ENCODE assay signal across 22 cellular contexts in genomic region chr4:80065601-80066000, GRCh38. TPM values are rescaled to one million over a fixed set of nuclear protein-coding genes. Genes with fewer than 3 reads are reported as not detected.
DNase-seq lines count a peak whose midpoint lies in the region; ATAC-seq and TF ChIP-seq lines count a peak whose summit lies in the region.
"Had no signal": no experiment of that assay in that cellular context is flagged by ENCODE, and none has a peak within 500 bp of the region (broad histone marks: within the 10 kb centered on the region; RNA-seq: fewer than 3 reads in every experiment).

No MANE protein-coding gene starts in this region.

- no peak overlapping the region for H4K91ac ChIP-seq in IMR-90 (ENCODE audit: insufficient read depth, low read depth, low read length)

- TF ChIP-seq POLR2A in IMR-90 (IDR thresholded peaks at IDR 0.05; ENCODE audit: low read depth, low read length) (no peak), body of pancreas (IDR thresholded peaks at IDR 0.05) (no peak)

- intact Hi-C loops in IMR-90 (cut with micrococcal nuclease) = no loop called here
- intact Hi-C loops in body of pancreas (cut with DNase I) = no loop called here

- DNase-seq in IMR-90 (no peak), left lobe of liver (ENCODE audit: low spot score) (no peak), dedifferentiated amniotic fluid mesenchymal stem cell (ENCODE audit: extremely low spot score) (no peak), body of pancreas (no peak), NCI-H2107 (lab: John Stamatoyannopoulos, UW) (no peak)
- DNase-seq in activated CD4-positive, alpha-beta memory T cell treated with anti-CD3 and anti-CD28 coated beads, Interleukin-2, amount 10 ng/mL, durations not matched to agents 7 days and 5 days = no peak
- DNase-seq: BE2C, Caco-2, DMS 273 treated with DMSO at 0.1 percent for 48 hours, DMS79 treated with DMSO at 0.1 percent for 48 hours, MM.1S, NCI-H1092 treated with DMSO at 0.1 percent for 48 hours, NCI-H1694, NCI-H2081, NCI-H2171 treated with DMSO at 0.1 percent for 48 hours, NCI-H446, NCI-H526 had no signal

- H3K23ac ChIP-seq in IMR-90 (ENCODE audit: low read depth, low read length) = no peak overlapping the region; the same call in 1 of the 2 replicates

- no peaks in the 10 kb centered on the region for H3K9me3 ChIP-seq in IMR-90 (ENCODE audit: control insufficient read depth, insufficient read depth, low read length)
- H3K9me3 ChIP-seq in neutrophil = no peaks in the 10 kb centered on the region
- no peaks in the 10 kb centered on the region for H3K9me3 ChIP-seq in body of pancreas
- H3K9me3 ChIP-seq: BE2C, Caco-2, SJSA1 had no signal

- no peak overlapping the region for H3K4ac ChIP-seq in IMR-90 (ENCODE audit: low read depth, low read length)

- H3K4me3 ChIP-seq in IMR-90 (ENCODE audit: insufficient read depth, low read depth, low read length) (no peak overlapping the region), neutrophil (ENCODE audit: low read depth in 1 of 2, low read length in 1 of 2) (no peak overlapping the region), body of pancreas (no peak overlapping the region)
- H3K4me3 ChIP-seq: GM12878, SJSA1 had no signal

- H3K9me3 Mint-ChIP-seq in activated CD4-positive, alpha-beta memory T cell treated with anti-CD3 and anti-CD28 coated beads, Interleukin-2, amount 10 ng/mL, durations not matched to agents 7 days and 5 days = no peaks in the 10 kb centered on the region

- peak overlapping the region; percentile 25 for H3K4me3 Mint-ChIP-seq in activated CD4-positive, alpha-beta memory T cell treated with anti-CD3 and anti-CD28 coated beads, Interleukin-2, amount 10 ng/mL, durations not matched to agents 7 days and 5 days

- H3K79me1 ChIP-seq in IMR-90 (ENCODE audit: low read depth in 1 of 2, low read length in 2 of 2) = peaks cover 38 to 55% of the 10 kb centered on the region in 2 experiments

- peaks cover 29% of the 10 kb centered on the region for H3K36me3 ChIP-seq in IMR-90 (ENCODE audit: control insufficient read depth, insufficient read depth, low read length)
- H3K36me3 ChIP-seq in neutrophil = peaks cover 85% of the 10 kb centered on the region
- no peaks in the 10 kb centered on the region for H3K36me3 ChIP-seq in body of pancreas (replicated peaks in 1 of 2; ENCODE audit: insufficient read depth in 1 of 2, low read depth in 2 of 2)

- TF ChIP-seq RAD21 in IMR-90 (IDR thresholded peaks at IDR 0.05; ENCODE audit: low read length) = no peak

- H2BK15ac ChIP-seq in IMR-90 (ENCODE audit: low read depth, low read length) = no peak overlapping the region

- H4K5ac ChIP-seq in IMR-90 (ENCODE audit: low read depth, low read length) = no peak overlapping the region

- peak overlapping the region; percentile 14 for H2BK5ac ChIP-seq in IMR-90 (ENCODE audit: low read depth, low read length, poor library complexity, severe bottlenecking)

- peaks cover 3% of the 10 kb centered on the region; the same call in 1 of the 2 replicates for H4K20me1 ChIP-seq in IMR-90 (ENCODE audit: insufficient read depth, low read length)

- H3K27ac ChIP-seq in IMR-90 (ENCODE audit: insufficient read depth, low read length) (no peak overlapping the region), neutrophil (peak overlapping the region; percentile 63), body of pancreas (no peak overlapping the region)
- H3K27ac ChIP-seq: SJSA1 had no signal

- CTCF ChIA-PET in IMR-90 (lab: Yijun Ruan, JAX) = interaction anchor here (0.5 kb wide), 1 partner anchor 25 kb away, joined by 3 read pairs; no protein-coding TSS in a partner anchor
- CTCF ChIA-PET in activated CD4-positive, alpha-beta memory T cell treated with anti-CD3 and anti-CD28 coated beads, Interleukin-2, amount 10 ng/mL, durations not matched to agents 7 days and 5 days (lab: Charles Lee) = no interaction called here

- H3K4me1 ChIP-seq in IMR-90 (ENCODE audit: control insufficient read depth, insufficient read depth, low read length) = peaks cover 1% of the 10 kb centered on the region; the same call in 1 of the 2 replicates
- H3K4me1 ChIP-seq in neutrophil (ENCODE audit: control insufficient read depth in 1 of 2, insufficient read depth in 1 of 2, low read depth in 1 of 2, low read length in 1 of 2) = peaks cover 30 to 49% of the 10 kb centered on the region in 2 experiments
- H3K4me1 ChIP-seq in body of pancreas = no peaks in the 10 kb centered on the region
- H3K4me1 ChIP-seq: Caco-2 had no signal

- H3K18ac ChIP-seq in IMR-90 (ENCODE audit: low read depth, low read length) = no peak overlapping the region

- H2AK9ac ChIP-seq in IMR-90 (replicated peaks; ENCODE audit: low read depth, low read length, poor library complexity) = no peak overlapping the region

- no peak overlapping the region for H2BK20ac ChIP-seq in IMR-90 (ENCODE audit: low read depth, low read length)

- TF ChIP-seq CTCF in IMR-90 (conservative IDR thresholded peaks at IDR 0.05; ENCODE audit: low read depth, low read length) = no peak
- TF ChIP-seq CTCF in neutrophil (IDR thresholded peaks at IDR 0.05) = no peak
- no peak for TF ChIP-seq CTCF in body of pancreas (IDR thresholded peaks at IDR 0.05)

- peaks cover 69% of the 10 kb centered on the region for H3K4me1 Mint-ChIP-seq in activated CD4-positive, alpha-beta memory T cell treated with anti-CD3 and anti-CD28 coated beads, Interleukin-2, amount 10 ng/mL, durations not matched to agents 7 days and 5 days

- in situ Hi-C loops in IMR-90 (cut with MboI; ENCODE audit: low sequenced_read_pairs) = no loop called here

- no peak overlapping the region for H3K14ac ChIP-seq in IMR-90 (replicated peaks; ENCODE audit: low read depth, low read length)

- dilution Hi-C loops in IMR-90 (cut with HindIII; ENCODE audit: low sequenced_read_pairs, unreplicated experiment) = no loop called here

- no peak overlapping the region for H3K9ac ChIP-seq in IMR-90 (ENCODE audit: low read depth, low read length)

- H3K36me3 Mint-ChIP-seq in activated CD4-positive, alpha-beta memory T cell treated with anti-CD3 and anti-CD28 coated beads, Interleukin-2, amount 10 ng/mL, durations not matched to agents 7 days and 5 days (ENCODE audit: low read depth) = peaks cover 82% of the 10 kb centered on the region

- H3K56ac ChIP-seq in IMR-90 (ENCODE audit: extremely low read depth, insufficient read depth, low read length) = no peak overlapping the region

- no peak overlapping the region for H2AFZ ChIP-seq in IMR-90 (replicated peaks; ENCODE audit: low read length, poor library complexity)

- H4K8ac ChIP-seq in IMR-90 (ENCODE audit: low read depth in 2 of 2, low read length in 2 of 2) = no peak overlapping the region

- H3K27me3 Mint-ChIP-seq in activated CD4-positive, alpha-beta memory T cell treated with anti-CD3 and anti-CD28 coated beads, Interleukin-2, amount 10 ng/mL, durations not matched to agents 7 days and 5 days = no peaks in the 10 kb centered on the region

- H3K27ac Mint-ChIP-seq in activated CD4-positive, alpha-beta memory T cell treated with anti-CD3 and anti-CD28 coated beads, Interleukin-2, amount 10 ng/mL, durations not matched to agents 7 days and 5 days = no peak overlapping the region

- no peak overlapping the region for H3K4me2 ChIP-seq in IMR-90 (ENCODE audit: low read depth, low read length)

- no CpG with 5 or more reads among the region's 2 CpGs for WGBS in IMR-90 (ENCODE audit: extremely low coverage in 2 of 2, insufficient read length in 1 of 2), 2 experiments
- 96 to 98% methylated on average over 2 of the region's 2 CpGs for WGBS in body of pancreas, 2 donors

- H3K27me3 ChIP-seq in IMR-90 (ENCODE audit: control insufficient read depth, insufficient read depth, low read length) = no peaks in the 10 kb centered on the region
- H3K27me3 ChIP-seq in neutrophil = no peaks in the 10 kb centered on the region
- no peaks in the 10 kb centered on the region for H3K27me3 ChIP-seq in body of pancreas
- H3K27me3 ChIP-seq: BE2C, SJSA1 had no signal

- H2AK5ac ChIP-seq in IMR-90 (ENCODE audit: low read depth, low read length) = no peak overlapping the region

- POLR2A ChIA-PET in IMR-90 (lab: Charles Lee; ENCODE audit: unreplicated experiment) = no interaction called here
- POLR2A ChIA-PET in activated CD4-positive, alpha-beta memory T cell treated with anti-CD3 and anti-CD28 coated beads, Interleukin-2, amount 10 ng/mL, durations not matched to agents 7 days and 5 days (lab: Charles Lee) = no interaction called here

- peaks cover 11% of the 10 kb centered on the region for H3K9me1 ChIP-seq in IMR-90 (ENCODE audit: insufficient read depth, low read length)

- no TSS peak for BruUV-seq in IMR-90 (replicated peaks; lab: Mats Ljungman, UMichigan)

- no peak overlapping the region for H2BK120ac ChIP-seq in IMR-90 (ENCODE audit: low read depth, low read length)

- ATAC-seq in IMR-90 (ENCODE audit: low read depth) (no peak), left lobe of liver (peak; percentile 66), GM19463 (IDR thresholded peaks at IDR 0.05; ENCODE audit: unreplicated experiment) (no peak), body of pancreas (no peak)
- ATAC-seq: GM12878, Right ventricle myocardium inferior had no signal

TF ChIP-seq in IMR-90, 13 proteins besides CTCF, POLR2A, EP300 and RAD21 (continues in another document):
- no peak for TF ChIP-seq FOS (IDR thresholded peaks at IDR 0.05; ENCODE audit: low read depth, low read length)
- no peak for TF ChIP-seq MAFK (IDR thresholded peaks at IDR 0.05; ENCODE audit: low read depth, low read length)
- TF ChIP-seq SMC3 (IDR thresholded peaks at IDR 0.05; ENCODE audit: low read depth, low read length) = no peak
- TF ChIP-seq CEBPB (IDR thresholded peaks at IDR 0.05; ENCODE audit: low read depth, low read length) = no peak
- no peak for TF ChIP-seq ELK1 (IDR thresholded peaks at IDR 0.05; ENCODE audit: borderline replicate concordance, low read depth, low read length)
- TF ChIP-seq MAZ (IDR thresholded peaks at IDR 0.05; ENCODE audit: borderline replicate concordance, low read depth, low read length) = no peak
- TF ChIP-seq MXI1 (IDR thresholded peaks at IDR 0.05; ENCODE audit: borderline replicate concordance, low read depth, low read length) = no peak
- TF ChIP-seq RFX5 (IDR thresholded peaks at IDR 0.05; ENCODE audit: low read depth, low read length) = no peak

RNA-seq across cellular contexts. Expression of gene ANTXR2, which starts 7.4 kb away (rescaled TPM):
- total RNA-seq in IMR-90 (2012; rRNA removed) (88.5 and 115 TPM in 2 replicates), left lobe of liver (31.9 TPM), body of pancreas (10 to 100 TPM; 16.9 to 34.6 TPM)
- polyA plus RNA-seq in IMR-90 (2012; rRNA removed) = 36.5 and 46.8 TPM in 2 replicates
- polyA plus RNA-seq in IMR-90 (2012; cell fraction: cytosol; rRNA removed) = 7.4 and 14.9 TPM in 2 replicates
- polyA plus RNA-seq in IMR-90 (2012; cell fraction: nucleus; rRNA removed; ENCODE audit: low replicate concordance) = 3.8 and 22.8 TPM in 2 replicates
- total RNA-seq in activated CD4-positive, alpha-beta memory T cell treated with anti-CD3 and anti-CD28 coated beads, Interleukin-2, amount 10 ng/mL, durations not matched to agents 7 days and 5 days = 100 to 1,000 TPM; 113 to 114 TPM
